ENCODE assay signal across 18 cellular contexts in genomic region chr1:199057284-199057683, GRCh38.
A peak's percentile ranks its signal among the peaks of the same experiment; 100 is the strongest.
DNase-seq lines count a peak whose midpoint lies in the region; ATAC-seq and TF ChIP-seq lines count a peak whose summit lies in the region.
"Had no signal": no experiment of that assay in that cellular context is flagged by ENCODE, and none has a peak within 500 bp of the region (broad histone marks: within the 10 kb centered on the region; RNA-seq: fewer than 3 reads in every experiment).

No MANE protein-coding gene starts in this region.

- no peak overlapping the region for H3K4me3 ChIP-seq in DND-41 (ENCODE audit: low read depth in 1 of 2, low read length in 2 of 2)
- peak overlapping the region; percentile 40 for H3K4me3 ChIP-seq in thymus (ENCODE audit: low read length)

- 67% methylated on average over 3 of the region's 3 CpGs for WGBS in thymus

- H2AFZ ChIP-seq in DND-41 (ENCODE audit: low read depth, low read length): peak overlapping the region; percentile 16; the same call in 1 of the 2 replicates

- H3K27ac ChIP-seq in DND-41 (ENCODE audit: low read length): peak overlapping the region; percentile 71
- peak overlapping the region; percentile 22 for H3K27ac ChIP-seq in thymus (ENCODE audit: low read depth)

- peaks cover 7% of the 10 kb centered on the region for H3K4me1 Mint-ChIP-seq in stimulated activated naive CD8-positive, alpha-beta T cell treated with anti-CD3 and anti-CD28 coated beads, Interleukin-15, amount 100 ng/mL, for 72 hours
- H3K4me1 Mint-ChIP-seq: B cell had no signal

- H3K36me3 ChIP-seq in DND-41 (ENCODE audit: insufficient read depth, low read length) (no peaks in the 10 kb centered on the region), thymus (ENCODE audit: control insufficient read depth, insufficient read depth) (no peaks in the 10 kb centered on the region)

- no peaks in the 10 kb centered on the region for H3K27me3 ChIP-seq in DND-41 (ENCODE audit: insufficient read depth, low read length, poor library complexity)
- no peaks in the 10 kb centered on the region for H3K27me3 ChIP-seq in thymus (ENCODE audit: control insufficient read depth, insufficient read depth)

- no peaks in the 10 kb centered on the region for H4K20me1 ChIP-seq in DND-41 (ENCODE audit: insufficient read depth, low read length)

- peak overlapping the region; percentile 18; the same call in 1 of the 2 replicates for H3K4me2 ChIP-seq in DND-41 (ENCODE audit: insufficient read depth, low read length)

- no peaks in the 10 kb centered on the region for H3K9me3 ChIP-seq in DND-41 (ENCODE audit: insufficient read depth, low read length, severe bottlenecking)
- H3K9me3 ChIP-seq in thymus (ENCODE audit: control insufficient read depth): no peaks in the 10 kb centered on the region

- H3K79me2 ChIP-seq in DND-41 (ENCODE audit: insufficient read depth, low read length): no peaks in the 10 kb centered on the region

- H3K4me1 ChIP-seq in DND-41 (ENCODE audit: insufficient read depth, low read length) (peaks cover 38% of the 10 kb centered on the region), thymus (ENCODE audit: control insufficient read depth, insufficient read depth, low read length) (peaks cover 15% of the 10 kb centered on the region)

- ATAC-seq in DND-41 (ENCODE audit: insufficient read depth, low read depth): peak; percentile 84
- ATAC-seq in HG03521 (IDR thresholded peaks at IDR 0.05; ENCODE audit: unreplicated experiment): no peak
- ATAC-seq in stimulated activated naive CD8-positive, alpha-beta T cell treated with anti-CD3 and anti-CD28 coated beads, Interleukin-15, amount 100 ng/mL, for 72 hours: no peak
- ATAC-seq: HepG2 had no signal

- peak overlapping the region; percentile 22 for H3K9ac ChIP-seq in DND-41 (ENCODE audit: low read depth, low read length)

- peak overlapping the region in 1 of 2 donors; percentile 42 for H3K27ac Mint-ChIP-seq in stimulated activated naive CD8-positive, alpha-beta T cell treated with anti-CD3 and anti-CD28 coated beads, Interleukin-15, amount 100 ng/mL, for 72 hours
- H3K27ac Mint-ChIP-seq: B cell; CD4-positive, alpha-beta T cell; H9 had no signal

- H3K27me3 Mint-ChIP-seq in stimulated activated naive CD8-positive, alpha-beta T cell treated with anti-CD3 and anti-CD28 coated beads, Interleukin-15, amount 100 ng/mL, for 72 hours: peaks cover 7% of the 10 kb centered on the region
- H3K27me3 Mint-ChIP-seq: B cell; CD4-positive, alpha-beta T cell had no signal

- no peak overlapping the region for H3K4me3 Mint-ChIP-seq in stimulated activated naive CD8-positive, alpha-beta T cell treated with anti-CD3 and anti-CD28 coated beads, Interleukin-15, amount 100 ng/mL, for 72 hours
- H3K4me3 Mint-ChIP-seq: B cell; CD4-positive, alpha-beta T cell; H9 had no signal

- peaks cover 0 to 3% of the 10 kb centered on the region in 2 donors for H3K9me3 Mint-ChIP-seq in stimulated activated naive CD8-positive, alpha-beta T cell treated with anti-CD3 and anti-CD28 coated beads, Interleukin-15, amount 100 ng/mL, for 72 hours
- H3K9me3 Mint-ChIP-seq: CD4-positive, alpha-beta T cell; H9 had no signal

- no peak for TF ChIP-seq CTCF in DND-41 (IDR thresholded peaks at IDR 0.05; ENCODE audit: borderline replicate concordance, extremely low read depth, low read length, poor library complexity, severe bottlenecking)

- DNase-seq in DND-41: peak; percentile 36
- peak; percentile 19 for DNase-seq in NCI-H69 (lab: John Stamatoyannopoulos, UW)
- peak; percentile 6 for DNase-seq in cerebellum (ENCODE audit: low spot score)
- no peak for DNase-seq in stimulated activated naive CD8-positive, alpha-beta T cell treated with anti-CD3 and anti-CD28 coated beads, Interleukin-15, amount 100 ng/mL, for 72 hours
- DNase-seq in T-helper 9 cell: no peak
- DNase-seq: ACHN; C1 segment of cervical spinal cord; Calu3; CD4-positive, alpha-beta T cell; DMS79; EL; GDM1; GOT3; H9 had no signal

Comparison
In these comparisons a context has a peak if more than half of its experiments do, and no peak if none do; other contexts are left out.
1. DNase-seq: peak in DND-41 (single experiment), NCI-H69 (single experiment) and cerebellum (single experiment); none in stimulated activated naive CD8-positive, alpha-beta T cell treated with anti-CD3 and anti-CD28 coated beads, Interleukin-15, amount 100 ng/mL, for 72 hours (0 of 2) and T-helper 9 cell (single experiment).